26 cellular contexts compared by ENCODE assay signal in genomic region chr16:3640632-3641501, GRCh38. TPM values are rescaled to one million over a fixed set of nuclear protein-coding genes. Genes with fewer than 3 reads are reported as not detected.
A peak's percentile ranks its signal among the peaks of the same experiment; 100 is the strongest.
DNase-seq lines count a peak whose midpoint lies in the region; ATAC-seq and TF ChIP-seq lines count a peak whose summit lies in the region.
"Had no signal": no experiment of that assay in that cellular context is flagged by ENCODE, and none has a peak within 500 bp of the region (broad histone marks: within the 10 kb centered on the region; RNA-seq: fewer than 3 reads in every experiment).

No MANE protein-coding gene starts in this region.

- H2AFZ ChIP-seq in osteoblast (ENCODE audit: low read length) = no peak overlapping the region

- H3K9me3 Mint-ChIP-seq in activated T-helper 1 cell treated with anti-CD3 and anti-CD28 coated beads, Interleukin-12 subunit alpha, Interleukin-12 subunit beta, Interleukin-2, Interleukin-4 antibody, amounts not matched to agents 30 ng/mL and 10 ng/mL and 1 ng/mL, durations not matched to agents 14 hours and 24 hours and 36 hours = no peaks in the 10 kb centered on the region
- H3K9me3 Mint-ChIP-seq: activated T-cell treated with anti-CD3 and anti-CD28 coated beads, Interleukin-2, amount 50 U/mL, for 4 hours; naive B cell; T-helper 2 cell treated with Interferon-gamma antibody and Interleukin-4, amounts not matched to agents 5 μg/mL and 100 μg/mL, for 36 hours had no signal

- POLR2A ChIA-PET in HEK293 (lab: Yijun Ruan, JAX) = no interaction called here

- peaks cover 3% of the 10 kb centered on the region for H3K36me3 Mint-ChIP-seq in activated T-helper 1 cell treated with anti-CD3 and anti-CD28 coated beads, Interleukin-12 subunit alpha, Interleukin-12 subunit beta, Interleukin-2, Interleukin-4 antibody, amounts not matched to agents 30 ng/mL and 10 ng/mL and 1 ng/mL, durations not matched to agents 14 hours and 24 hours and 36 hours (ENCODE audit: low read depth)

- no peak for TF ChIP-seq CTCF in HEK293 (tag by site-specific recombination; IDR thresholded peaks at IDR 0.05)
- TF ChIP-seq CTCF in sigmoid colon (IDR thresholded peaks at IDR 0.05) = no peak
- no peak for TF ChIP-seq CTCF in osteoblast (IDR thresholded peaks at IDR 0.05; ENCODE audit: extremely low read depth, low read depth, low read length)

- no peaks in the 10 kb centered on the region for H3K27me3 Mint-ChIP-seq in activated T-helper 1 cell treated with anti-CD3 and anti-CD28 coated beads, Interleukin-12 subunit alpha, Interleukin-12 subunit beta, Interleukin-2, Interleukin-4 antibody, amounts not matched to agents 30 ng/mL and 10 ng/mL and 1 ng/mL, durations not matched to agents 14 hours and 24 hours and 36 hours (ENCODE audit: insufficient read depth)
- H3K27me3 Mint-ChIP-seq: naive B cell had no signal

- H3K79me2 ChIP-seq in osteoblast (ENCODE audit: insufficient read depth, low read length) = peaks cover 13% of the 10 kb centered on the region

- peaks cover 0 to 7% (median 0%) of the 10 kb centered on the region in 11 experiments; a peak in 1 of 22 replicates for H3K9me3 ChIP-seq in BLaER1 treated with 17β-estradiol and CSF1 and Interleukin-3, amounts not matched to agents 10 nM and 100 nM (replicated peaks in 1 of 11)
- H3K9me3 ChIP-seq in HEK293 (ENCODE audit: control insufficient read depth, insufficient read depth, low read depth, low read length) (no peaks in the 10 kb centered on the region), sigmoid colon (no peaks in the 10 kb centered on the region), osteoblast (ENCODE audit: low read depth, low read length) (no peaks in the 10 kb centered on the region)
- H3K9me3 ChIP-seq: ascending aorta, neutrophil, psoas muscle had no signal

- CTCF ChIA-PET in HEK293 (lab: Yijun Ruan, JAX) = no interaction called here

- peaks cover 47 to 73% (median 63%) of the 10 kb centered on the region in 10 experiments for H3K4me1 ChIP-seq in BLaER1 treated with 17β-estradiol and CSF1 and Interleukin-3, amounts not matched to agents 10 nM and 100 nM
- peaks cover 3% of the 10 kb centered on the region; the same call in 1 of the 2 replicates for H3K4me1 ChIP-seq in HEK293 (ENCODE audit: control insufficient read depth, insufficient read depth, low read length)
- peaks cover 0 to 6% (median 2%) of the 10 kb centered on the region in 4 donors for H3K4me1 ChIP-seq in sigmoid colon
- H3K4me1 ChIP-seq in osteoblast (ENCODE audit: insufficient read depth, low read length) = no peaks in the 10 kb centered on the region
- H3K4me1 ChIP-seq: ascending aorta had no signal

- TF ChIP-seq POLR2A in sigmoid colon (IDR thresholded peaks at IDR 0.05) = no peak

- no peaks in the 10 kb centered on the region for H3K27me3 ChIP-seq in BLaER1 treated with 17β-estradiol and CSF1 and Interleukin-3, amounts not matched to agents 10 nM and 100 nM
- H3K27me3 ChIP-seq in sigmoid colon = no peaks in the 10 kb centered on the region
- no peaks in the 10 kb centered on the region for H3K27me3 ChIP-seq in osteoblast (ENCODE audit: insufficient read depth, low read length)
- H3K27me3 ChIP-seq: ascending aorta, cardiac muscle cell, neutrophil had no signal

- H3K9ac ChIP-seq in BLaER1 treated with 17β-estradiol and CSF1 and Interleukin-3, amounts not matched to agents 10 nM and 100 nM = 0 out of 22 replicates have a peak overlapping the region, but pooled peaks of 1 of the 11 experiments have one; percentile 9

- DNase-seq in iPS-NIHi7 (ENCODE audit: extremely low spot score) = peak; percentile 13
- DNase-seq in sigmoid colon = peak; percentile 50
- DNase-seq in activated T-helper 1 cell treated with anti-CD3 and anti-CD28 coated beads, Interleukin-12 subunit alpha, Interleukin-12 subunit beta, Interleukin-2, Interleukin-4 antibody, amounts not matched to agents 30 ng/mL and 10 ng/mL and 1 ng/mL, durations not matched to agents 14 hours and 24 hours and 36 hours (ENCODE audit: low spot score) = no peak
- DNase-seq in osteoblast (ENCODE audit: insufficient read length, low spot score, missing footprints) = no peak
- DNase-seq: activated CD4-positive, alpha-beta T cell treated with anti-CD3 and anti-CD28 coated beads for 4 hours; activated T-cell treated with anti-CD3 and anti-CD28 coated beads, Interleukin-2, amount 50 U/mL, for 4 hours; EL; glutamatergic neuron; HCEC 1CT; midbrain; MV-4-11; naive B cell; NCI-H146; NCI-H345; NCI-H748 treated with DMSO at 0.1 percent for 48 hours; psoas muscle; SIG-M5; stimulated activated CD4-positive, alpha-beta T cell treated with anti-CD3 and anti-CD28 coated beads, Interleukin-4, amount 100 ng/mL, for 24 hours had no signal

- H3K27ac ChIP-seq in BLaER1 treated with 17β-estradiol and CSF1 and Interleukin-3, amounts not matched to agents 10 nM and 100 nM = no peak overlapping the region; a peak in 1 of 22 replicates
- no peak overlapping the region for H3K27ac ChIP-seq in HEK293 (ENCODE audit: extremely low read depth, low read depth, low read length)
- no peak overlapping the region for H3K27ac ChIP-seq in sigmoid colon
- H3K27ac ChIP-seq in osteoblast (ENCODE audit: low read depth, low read length) = no peak overlapping the region
- H3K27ac ChIP-seq: ascending aorta, neutrophil, psoas muscle had no signal

- intact Hi-C loops in sigmoid colon (cut with DNase I) = no loop called here
- intact Hi-C loops in activated T-helper 1 cell treated with anti-CD3 and anti-CD28 coated beads, Interleukin-12 subunit alpha, Interleukin-12 subunit beta, Interleukin-2, Interleukin-4 antibody, amounts not matched to agents 30 ng/mL and 10 ng/mL and 1 ng/mL, durations not matched to agents 14 hours and 24 hours and 36 hours (cut with micrococcal nuclease) = no loop called here

- H4K20me1 ChIP-seq in BLaER1 treated with 17β-estradiol and CSF1 and Interleukin-3, amounts not matched to agents 10 nM and 100 nM = peaks cover 0 to 31% (median 0%) of the 10 kb centered on the region in 11 experiments; a peak in 7 of 22 replicates
- H4K20me1 ChIP-seq in osteoblast (ENCODE audit: insufficient read depth, low read length) = peaks cover 9% of the 10 kb centered on the region

- H3K4me3 Mint-ChIP-seq in activated T-helper 1 cell treated with anti-CD3 and anti-CD28 coated beads, Interleukin-12 subunit alpha, Interleukin-12 subunit beta, Interleukin-2, Interleukin-4 antibody, amounts not matched to agents 30 ng/mL and 10 ng/mL and 1 ng/mL, durations not matched to agents 14 hours and 24 hours and 36 hours = no peak overlapping the region
- H3K4me3 Mint-ChIP-seq: activated T-cell treated with anti-CD3 and anti-CD28 coated beads, Interleukin-2, amount 50 U/mL, for 4 hours; T-helper 2 cell treated with Interferon-gamma antibody and Interleukin-4, amounts not matched to agents 5 μg/mL and 100 μg/mL, for 36 hours had no signal

- peaks cover 12% of the 10 kb centered on the region for H3K4me1 Mint-ChIP-seq in activated T-helper 1 cell treated with anti-CD3 and anti-CD28 coated beads, Interleukin-12 subunit alpha, Interleukin-12 subunit beta, Interleukin-2, Interleukin-4 antibody, amounts not matched to agents 30 ng/mL and 10 ng/mL and 1 ng/mL, durations not matched to agents 14 hours and 24 hours and 36 hours (ENCODE audit: low read depth)

- WGBS in sigmoid colon, 2 donors = 94 to 96% methylated on average over 17 of the region's 17 CpGs

- no peak overlapping the region for H3K27ac Mint-ChIP-seq in activated T-helper 1 cell treated with anti-CD3 and anti-CD28 coated beads, Interleukin-12 subunit alpha, Interleukin-12 subunit beta, Interleukin-2, Interleukin-4 antibody, amounts not matched to agents 30 ng/mL and 10 ng/mL and 1 ng/mL, durations not matched to agents 14 hours and 24 hours and 36 hours
- H3K27ac Mint-ChIP-seq: T-helper 2 cell treated with Interferon-gamma antibody and Interleukin-4, amounts not matched to agents 5 μg/mL and 100 μg/mL, for 36 hours had no signal

- H3K4me2 ChIP-seq in BLaER1 treated with 17β-estradiol and CSF1 and Interleukin-3, amounts not matched to agents 10 nM and 100 nM = peak overlapping the region in 6 of 11 experiments; percentile 29 to 70 (median 61); a peak in 6 of 22 replicates
- H3K4me2 ChIP-seq in osteoblast (ENCODE audit: insufficient read depth, low read length) = no peak overlapping the region

- ATAC-seq in GM19467 (IDR thresholded peaks at IDR 0.05; ENCODE audit: unreplicated experiment) = no peak
- ATAC-seq: activated T-cell treated with anti-CD3 and anti-CD28 coated beads, Interleukin-2, amount 50 U/mL, for 4 hours; psoas muscle; sciatic nerve had no signal

- H3K4me3 ChIP-seq in BLaER1 treated with 17β-estradiol and CSF1 and Interleukin-3, amounts not matched to agents 10 nM and 100 nM = no peak overlapping the region
- H3K4me3 ChIP-seq in HEK293 (ENCODE audit: low read depth, low read length) (no peak overlapping the region), sigmoid colon (no peak overlapping the region), osteoblast (ENCODE audit: insufficient read depth, low read length) (no peak overlapping the region)
- H3K4me3 ChIP-seq: ascending aorta, cardiac muscle cell, psoas muscle had no signal

- peaks cover 0 to 39% (median 22%) of the 10 kb centered on the region in 11 experiments; a peak in 17 of 22 replicates for H3K36me3 ChIP-seq in BLaER1 treated with 17β-estradiol and CSF1 and Interleukin-3, amounts not matched to agents 10 nM and 100 nM
- peaks cover 0 to 10% of the 10 kb centered on the region in 2 experiments; a peak in 2 of 3 replicates for H3K36me3 ChIP-seq in HEK293 (ENCODE audit: control insufficient read depth in 2 of 2, insufficient read depth in 1 of 2, low read length in 2 of 2)
- peaks cover 0 to 11% (median 4%) of the 10 kb centered on the region in 4 donors for H3K36me3 ChIP-seq in sigmoid colon
- no peaks in the 10 kb centered on the region for H3K36me3 ChIP-seq in osteoblast (ENCODE audit: insufficient read depth, low read length)
- H3K36me3 ChIP-seq: cardiac muscle cell had no signal

- TF ChIP-seq EP300 in sigmoid colon (IDR thresholded peaks at IDR 0.05) = no peak

TF ChIP-seq in HEK293, 187 proteins besides CTCF, POLR2A, EP300 and RAD21:
- TF ChIP-seq ZSCAN23 (tag by site-specific recombination; IDR thresholded peaks at IDR 0.05) (no peak), KLF9 (tag by site-specific recombination; IDR thresholded peaks at IDR 0.05; ENCODE audit: low read depth) (peak; percentile 51; the same call in 1 of the 2 replicates)

RNA-seq across cellular contexts. Expression of gene DNASE1, which starts 13.6 kb away (rescaled TPM):
- 10 to 100 TPM in 3 of 4 donors, 1 to 10 TPM in 1; 8.9 to 22.4 (median 11.9) TPM for total RNA-seq in sigmoid colon
- 10 to 100 TPM in 1 of 3 donors, 1 to 10 TPM in 2; 1.2 to 15.9 (median 4.4) TPM for polyA plus RNA-seq in sigmoid colon
- 10.0 and 12.5 TPM in 2 replicates for total RNA-seq in activated T-helper 1 cell treated with anti-CD3 and anti-CD28 coated beads, Interleukin-12 subunit alpha, Interleukin-12 subunit beta, Interleukin-2, Interleukin-4 antibody, amounts not matched to agents 30 ng/mL and 10 ng/mL and 1 ng/mL, durations not matched to agents 14 hours and 24 hours and 36 hours
- 11.9 and 13.3 TPM in 2 replicates for total RNA-seq in osteoblast

RNA-seq across cellular contexts. Expression of gene SLX4, which starts 29.5 kb away (rescaled TPM):
- total RNA-seq in sigmoid colon (1 to 10 TPM; 2.1 to 3.9 (median 2.6) TPM), osteoblast (4.0 and 4.7 TPM in 2 replicates)
- 1 to 10 TPM in 1 of 3 donors, under 1 TPM in 2; under 0.01 to 3.9 (median 0.69) TPM for polyA plus RNA-seq in sigmoid colon
- 10.3 and 10.8 TPM in 2 replicates for total RNA-seq in activated T-helper 1 cell treated with anti-CD3 and anti-CD28 coated beads, Interleukin-12 subunit alpha, Interleukin-12 subunit beta, Interleukin-2, Interleukin-4 antibody, amounts not matched to agents 30 ng/mL and 10 ng/mL and 1 ng/mL, durations not matched to agents 14 hours and 24 hours and 36 hours

Comparison
In these comparisons a context has a peak if more than half of its experiments do, and no peak if none do; other contexts are left out.
1. DNase-seq: peak in iPS-NIHi7 (single experiment) and sigmoid colon (single experiment); none in activated T-helper 1 cell treated with anti-CD3 and anti-CD28 coated beads, Interleukin-12 subunit alpha, Interleukin-12 subunit beta, Interleukin-2, Interleukin-4 antibody, amounts not matched to agents 30 ng/mL and 10 ng/mL and 1 ng/mL, durations not matched to agents 14 hours and 24 hours and 36 hours (single experiment) and osteoblast (single experiment).